ENCODE assay signal across 17 cellular contexts in genomic region chr14:101709962-101710891, GRCh38. TPM values are rescaled to one million over a fixed set of nuclear protein-coding genes. Genes with fewer than 3 reads are reported as not detected.
A peak's percentile ranks its signal among the peaks of the same experiment; 100 is the strongest.
DNase-seq lines count a peak whose midpoint lies in the region; ATAC-seq, FAIRE-seq and TF ChIP-seq lines count a peak whose summit lies in the region.
"Had no signal": no experiment of that assay in that cellular context is flagged by ENCODE, and none has a peak within 500 bp of the region (broad histone marks: within the 10 kb centered on the region; RNA-seq: fewer than 3 reads in every experiment).

No MANE protein-coding gene starts in this region.

- H3K9me2 ChIP-seq in GM23338 (ENCODE audit: insufficient read depth) = 0 out of 2 replicates have a peak, but pooled peaks cover 3% of the 10 kb centered on the region

- intact Hi-C loops in HepG2 (cut with micrococcal nuclease; ENCODE audit: unreplicated experiment) = loop anchor here (5.0 kb wide), 2 partner anchors 237 to 387 kb away; no protein-coding TSS in a partner anchor

- no peak for FAIRE-seq in HepG2 (lab: Jason Lieb, UNC)
- FAIRE-seq: H54 had no signal

- peak overlapping the region; percentile 94 for H3K4me2 ChIP-seq in BLaER1
- H3K4me2 ChIP-seq in GM23338 = no peak overlapping the region
- H3K4me2 ChIP-seq in HepG2 (ENCODE audit: low read depth, low read length) = peak overlapping the region; percentile 62

- TF ChIP-seq CTCF in GM23338 (conservative IDR thresholded peaks at IDR 0.05; ENCODE audit: low read depth in 2 of 2) (no peak), HepG2 (CRISPR knock-in tag; IDR thresholded peaks at IDR 0.05) (no peak)

- WGBS in HepG2 (ENCODE audit: low lambda C conversion rate) = 13% methylated on average over 7 of the region's 9 CpGs

- no TSS peak for BruUV-seq in HepG2 (replicated peaks; lab: Mats Ljungman, UMichigan)

- in situ Hi-C loops in HepG2 (cut with HindIII; ENCODE audit: extremely low pct_ligation_motif_present, low pct_unique_long_range_greater_than_20kb) = loop anchor here (5.0 to 25.0 kb wide), 2 partner anchors 47 to 377 kb away; partner anchors contain the start of gene HSP90AA1

- POLR2A ChIA-PET in HepG2 (lab: Yijun Ruan, JAX) = interaction anchor here (1.5 kb wide), 1 partner anchor 21 kb away, joined by 4 read pairs; no protein-coding TSS in a partner anchor

- 0 out of 2 replicates have a peak, but pooled peaks cover 7% of the 10 kb centered on the region for H3F3A ChIP-seq in GM23338 (replicated peaks; ENCODE audit: low read depth)

- no peaks in the 10 kb centered on the region for H4K20me1 ChIP-seq in BLaER1
- no peaks in the 10 kb centered on the region for H4K20me1 ChIP-seq in GM23338 (replicated peaks; ENCODE audit: insufficient read depth)
- H4K20me1 ChIP-seq in HepG2 (ENCODE audit: insufficient read depth, low read length) = no peaks in the 10 kb centered on the region

- TF ChIP-seq POLR2A in HepG2 (IDR thresholded peaks at IDR 0.05; ENCODE audit: insufficient read depth in 1 of 2, low read depth in 2 of 2, low read length in 2 of 2) = no peak

- no peak for TF ChIP-seq RAD21 in HepG2 (CRISPR knock-in tag; IDR thresholded peaks at IDR 0.05)

- no peaks in the 10 kb centered on the region for H3K36me3 ChIP-seq in BLaER1
- no peaks in the 10 kb centered on the region for H3K36me3 ChIP-seq in GM23338 (ENCODE audit: insufficient read depth)
- no peaks in the 10 kb centered on the region for H3K36me3 ChIP-seq in HepG2 (replicated peaks in 1 of 2; ENCODE audit: control insufficient read depth in 1 of 2, insufficient read depth in 2 of 2, low read length in 2 of 2)
- H3K36me3 ChIP-seq: breast epithelium, ovary, uterus had no signal

- H3K79me2 ChIP-seq in GM23338 (replicated peaks; ENCODE audit: insufficient read depth) (no peaks in the 10 kb centered on the region), HepG2 (ENCODE audit: insufficient read depth, low read length) (no peaks in the 10 kb centered on the region)

- TF ChIP-seq EP300 in HepG2 (IDR thresholded peaks at IDR 0.05; ENCODE audit: low read depth in 2 of 2, low read length in 2 of 2) = no peak
- no peak for TF ChIP-seq EP300 in HepG2 (CRISPR knock-in tag; IDR thresholded peaks at IDR 0.05; ENCODE audit: borderline replicate concordance)

- CTCF ChIA-PET in HepG2 (lab: Yijun Ruan, JAX; ENCODE audit: low intra/inter-chr PET ratio, low total read pairs) = no interaction called here

- no peak overlapping the region; the same call in 1 of the 2 replicates for H2AFZ ChIP-seq in GM23338
- H2AFZ ChIP-seq in HepG2 (ENCODE audit: low read length) = no peak overlapping the region

- peaks cover 9% of the 10 kb centered on the region for H3K9me3 ChIP-seq in BLaER1
- no peaks in the 10 kb centered on the region for H3K9me3 ChIP-seq in HepG2 (ENCODE audit: low read length)
- H3K9me3 ChIP-seq: breast epithelium, ovary, uterus had no signal

- H3K27ac Mint-ChIP-seq in GM23338 = peak overlapping the region; percentile 62; the same call in 1 of the 2 replicates
- H3K27ac Mint-ChIP-seq in activated T-helper 17 cell treated with anti-CD3 and anti-CD28 coated beads, Interleukin-2, amount 50 U/mL, for 72 hours = peak overlapping the region; percentile 46
- H3K27ac Mint-ChIP-seq: activated naive CD8-positive, alpha-beta T cell treated with anti-CD3 and anti-CD28 coated beads, Interleukin-2, amount 10 ng/mL, durations not matched to agents 7 days and 5 days had no signal

- peaks cover 13% of the 10 kb centered on the region for H3K9me3 Mint-ChIP-seq in GM23338
- peaks cover 4% of the 10 kb centered on the region for H3K9me3 Mint-ChIP-seq in activated T-helper 17 cell treated with anti-CD3 and anti-CD28 coated beads, Interleukin-2, amount 50 U/mL, for 72 hours

- peaks cover 12% of the 10 kb centered on the region for H3K4me1 Mint-ChIP-seq in GM23338
- peaks cover 19% of the 10 kb centered on the region for H3K4me1 Mint-ChIP-seq in activated T-helper 17 cell treated with anti-CD3 and anti-CD28 coated beads, Interleukin-2, amount 50 U/mL, for 72 hours

- no peak overlapping the region for H3K4me3 ChIP-seq in BLaER1
- no peak overlapping the region for H3K4me3 ChIP-seq in GM23338
- H3K4me3 ChIP-seq in HepG2 (replicated peaks in 1 of 3; ENCODE audit: insufficient read depth in 1 of 3, low read depth in 2 of 3, low read length in 3 of 3) = peak overlapping the region in 1 of 3 experiments; percentile 30; a peak in 1 of 6 replicates
- H3K4me3 ChIP-seq: breast epithelium, ovary, uterus had no signal

- H3K27ac ChIP-seq in BLaER1 (peak overlapping the region; percentile 39; the same call in 1 of the 2 replicates), GM23338 (ENCODE audit: low read depth) (no peak overlapping the region), HepG2 (ENCODE audit: extremely low read length, insufficient read depth, low read length) (no peak overlapping the region)
- H3K27ac ChIP-seq: breast epithelium, ovary, uterus had no signal

- H3K4me1 ChIP-seq in BLaER1 (peaks cover 64% of the 10 kb centered on the region), GM23338 (ENCODE audit: insufficient read depth) (no peaks in the 10 kb centered on the region; the same call in 1 of the 2 replicates), HepG2 (ENCODE audit: insufficient read depth, low read length) (peaks cover 53% of the 10 kb centered on the region)

- no peak overlapping the region for H3K9ac ChIP-seq in BLaER1
- H3K9ac ChIP-seq in HepG2 (ENCODE audit: insufficient read depth, low read depth, low read length) = 0 out of 2 replicates have a peak overlapping the region, but pooled peaks have one; percentile 24

- no peak overlapping the region for H3K4me3 Mint-ChIP-seq in GM23338
- H3K4me3 Mint-ChIP-seq in activated T-helper 17 cell treated with anti-CD3 and anti-CD28 coated beads, Interleukin-2, amount 50 U/mL, for 72 hours = no peak overlapping the region
- H3K4me3 Mint-ChIP-seq: activated naive CD8-positive, alpha-beta T cell treated with anti-CD3 and anti-CD28 coated beads, Interleukin-2, amount 10 ng/mL, durations not matched to agents 7 days and 5 days had no signal

- H3K36me3 Mint-ChIP-seq in GM23338 (ENCODE audit: low read depth) = peaks cover 3% of the 10 kb centered on the region; the same call in 1 of the 3 replicates
- H3K36me3 Mint-ChIP-seq in activated T-helper 17 cell treated with anti-CD3 and anti-CD28 coated beads, Interleukin-2, amount 50 U/mL, for 72 hours (ENCODE audit: low read depth) = no peaks in the 10 kb centered on the region

- ATAC-seq in GM23338 = no peak; the same call in 2 of the 3 replicates
- ATAC-seq in activated T-helper 17 cell treated with anti-CD3 and anti-CD28 coated beads, Interleukin-2, amount 50 U/mL, for 72 hours (replicated peaks) = no peak
- peak; percentile 2; the same call in 2 of the 3 replicates for ATAC-seq in HepG2
- no peak for ATAC-seq in GM21619 (IDR thresholded peaks at IDR 0.05; ENCODE audit: unreplicated experiment)
- ATAC-seq: stimulated activated naive CD8-positive, alpha-beta T cell treated with anti-CD3 and anti-CD28 coated beads, Interleukin-15, Interleukin-2, amounts not matched to agents 100 U/mL and 50 U/mL, for 24 hours had no signal

- DNase-seq in GM23338 (ENCODE audit: low spot score) (no peak), HepG2 (ENCODE audit: low spot score) (peak; percentile 39), NCI-H2196 treated with DMSO at 0.1 percent for 48 hours (lab: John Stamatoyannopoulos, UW; ENCODE audit: unreplicated experiment) (no peak), dedifferentiated amniotic fluid mesenchymal stem cell (ENCODE audit: extremely low spot score) (no peak), NCI-H524 treated with DMSO at 0.1 percent for 48 hours (lab: John Stamatoyannopoulos, UW) (no peak)
- DNase-seq: activated naive CD8-positive, alpha-beta T cell treated with anti-CD3 and anti-CD28 coated beads, Interleukin-2, amount 10 ng/mL, durations not matched to agents 7 days and 5 days; DMS153; effector CD8-positive, alpha-beta T cell; midbrain; stimulated activated naive CD8-positive, alpha-beta T cell treated with anti-CD3 and anti-CD28 coated beads, Interleukin-15, Interleukin-2, amounts not matched to agents 100 U/mL and 50 U/mL, for 24 hours; uterus had no signal

- H3K27me3 Mint-ChIP-seq in GM23338 (ENCODE audit: insufficient read depth, low read depth, poor library complexity) = peaks cover 27% of the 10 kb centered on the region
- no peaks in the 10 kb centered on the region for H3K27me3 Mint-ChIP-seq in activated T-helper 17 cell treated with anti-CD3 and anti-CD28 coated beads, Interleukin-2, amount 50 U/mL, for 72 hours

- H3K27me3 ChIP-seq in BLaER1 (no peaks in the 10 kb centered on the region), GM23338 (ENCODE audit: insufficient read depth) (peaks cover 19% of the 10 kb centered on the region), HepG2 (ENCODE audit: control insufficient read depth in 1 of 2, insufficient read depth in 2 of 2, low read length in 2 of 2) (no peaks in the 10 kb centered on the region)
- H3K27me3 ChIP-seq: breast epithelium, ovary, uterus had no signal

RNA-seq across cellular contexts. Expression of gene PPP2R5C, which starts 51.3 kb away (rescaled TPM):
- 75.4 and 76.4 TPM in 2 replicates for total RNA-seq in GM23338 (2014; rRNA removed; shearing (Covaris generic))
- polyA plus RNA-seq in GM23338 (2016; fragmentation: Nextera tagmentation; extraction: Ambion mirVana) = 75.3 and 79.7 TPM in 2 replicates
- total RNA-seq in activated T-helper 17 cell treated with anti-CD3 and anti-CD28 coated beads, Interleukin-2, amount 50 U/mL, for 72 hours = 100 to 1,000 TPM; 232 to 283 TPM
- 74.3 and 94.8 TPM in 2 replicates for total RNA-seq in HepG2 (2016; rRNA removed; fragmentation: Illumina TruSeq; extraction: Trizol)
- 82.8 and 86.5 TPM in 2 replicates for total RNA-seq in HepG2 (2016; cell fraction: cytosol; rRNA removed; fragmentation: Illumina TruSeq; extraction: Trizol; ENCODE audit: low read depth)
- 71.4 and 92.2 TPM in 2 replicates for total RNA-seq in HepG2 (2016; cell fraction: insoluble cytoplasmic fraction; rRNA removed; fragmentation: Illumina TruSeq; extraction: Trizol)
- 125 and 142 TPM in 2 replicates for total RNA-seq in HepG2 (2016; cell fraction: membrane; rRNA removed; fragmentation: Illumina TruSeq; extraction: Trizol)
- total RNA-seq in HepG2 (2016; cell fraction: nucleus; rRNA removed; fragmentation: Illumina TruSeq; extraction: Trizol) = 51.6 and 56.6 TPM in 2 replicates
- polyA plus RNA-seq in HepG2 (2011; rRNA removed) = 68.1 and 78.5 TPM in 2 replicates
- 38.4 and 55.1 TPM in 2 replicates for polyA plus RNA-seq in HepG2 (2011; cell fraction: cytosol; rRNA removed)
- polyA plus RNA-seq in HepG2 (2011; cell fraction: nucleus; rRNA removed) = 57.2 and 60.5 TPM in 2 replicates
- polyA plus RNA-seq in HepG2 (2012) = 61.1 and 92.0 TPM in 2 replicates
- polyA plus RNA-seq in HepG2 (2016; cell fraction: cytosol; fragmentation: Illumina TruSeq; extraction: Trizol; ENCODE audit: low read depth) = 97.1 and 105 TPM in 2 replicates
- polyA plus RNA-seq in HepG2 (2016; cell fraction: insoluble cytoplasmic fraction; fragmentation: Illumina TruSeq; extraction: Trizol; ENCODE audit: low read depth) = 87.9 and 89.9 TPM in 2 replicates
- 110 and 121 TPM in 2 replicates for polyA plus RNA-seq in HepG2 (2016; cell fraction: membrane; fragmentation: Illumina TruSeq; extraction: Trizol; ENCODE audit: low read depth)
- polyA plus RNA-seq in HepG2 (2016; cell fraction: nucleus; fragmentation: Illumina TruSeq; extraction: Trizol; ENCODE audit: insufficient read depth, low read depth) = 63.8 and 64.0 TPM in 2 replicates
- polyA minus RNA-seq in HepG2 (2011; rRNA and poly(A)+ RNA removed; ENCODE audit: low replicate concordance) = 69.0 and 106 TPM in 2 replicates
- 67.1 and 70.9 TPM in 2 replicates for polyA minus RNA-seq in HepG2 (2011; cell fraction: cytosol; rRNA and poly(A)+ RNA removed)
- polyA minus RNA-seq in HepG2 (2011; cell fraction: nucleus; rRNA and poly(A)+ RNA removed) = 110 and 115 TPM in 2 replicates
